In genomic region chrX:150185766-150186165, GRCh38 we compare ENCODE assay signal across 30 cellular contexts.
"Had no signal": no experiment of that assay in that cellular context is flagged by ENCODE, and none has a peak within 500 bp of the region (broad histone marks: within the 10 kb centered on the region; RNA-seq: fewer than 3 reads in every experiment).

No MANE protein-coding gene starts in this region.

- H3K36me3 Mint-ChIP-seq: activated CD4-positive, alpha-beta memory T cell treated with anti-CD3 and anti-CD28 coated beads for 36 hours; activated CD8-positive, alpha-beta memory T cell treated with anti-CD3 and anti-CD28 coated beads, Interleukin-2, amount 10 ng/mL, durations not matched to agents 7 days and 5 days; activated naive CD4-positive, alpha-beta T cell treated with anti-CD3 and anti-CD28 coated beads, Interleukin-2, amount 50 U/mL, for 24 hours; activated naive CD8-positive, alpha-beta T cell treated with anti-CD3 and anti-CD28 coated beads for 36 hours; WTC11 had no signal

- H3K27me3 ChIP-seq: ascending aorta, brain microvascular endothelial cell, foreskin keratinocyte, gastrocnemius medialis had no signal

- H3K36me3 ChIP-seq: ascending aorta, brain microvascular endothelial cell, gastrocnemius medialis, heart left ventricle had no signal

- DNase-seq: activated CD4-positive, alpha-beta memory T cell treated with anti-CD3 and anti-CD28 coated beads for 36 hours; activated CD4-positive, alpha-beta T cell treated with anti-CD3 and anti-CD28 coated beads for 1 hour; activated CD4-positive, alpha-beta T cell treated with anti-CD3 and anti-CD28 coated beads for 4 hours; activated CD8-positive, alpha-beta memory T cell treated with anti-CD3 and anti-CD28 coated beads, Interleukin-2, amount 10 ng/mL, durations not matched to agents 7 days and 5 days; activated CD8-positive, alpha-beta memory T cell treated with anti-CD3 and anti-CD28 coated beads, Interleukin-2, amount 50 U/mL, for 4 hours; activated CD8-positive, alpha-beta T cell treated with anti-CD3 and anti-CD28 coated beads, Interleukin-2, amount 10 ng/mL, durations not matched to agents 7 days and 5 days; activated effector memory CD4-positive, alpha-beta T cell treated with anti-CD3 and anti-CD28 coated beads, Interleukin-2, amount 50 U/mL, for 16 hours; activated naive CD4-positive, alpha-beta T cell treated with anti-CD3 and anti-CD28 coated beads for 36 hours; activated naive CD8-positive, alpha-beta T cell treated with anti-CD3 and anti-CD28 coated beads for 36 hours; activated naive CD8-positive, alpha-beta T cell treated with anti-CD3 and anti-CD28 coated beads, Interleukin-2, amount 50 U/mL, for 24 hours; activated T-cell treated with anti-CD3 and anti-CD28 coated beads, Interleukin-2, amount 50 U/mL, for 1 hour; activated T-cell treated with anti-CD3 and anti-CD28 coated beads, Interleukin-2, amount 50 U/mL, for 48 hours; brain microvascular endothelial cell; dorsolateral prefrontal cortex; effector memory CD4-positive, alpha-beta T cell; endodermal cell; foreskin keratinocyte; gastrocnemius medialis; glutamatergic neuron; heart left ventricle; T-helper 2 cell had no signal

- H3K9me3 ChIP-seq: ascending aorta, gastrocnemius medialis, heart left ventricle had no signal

- H3K27ac ChIP-seq: ascending aorta, brain microvascular endothelial cell, coronary artery, dorsolateral prefrontal cortex, foreskin keratinocyte, gastrocnemius medialis, heart left ventricle, VCaP had no signal

- H3K27me3 Mint-ChIP-seq: activated CD4-positive, alpha-beta memory T cell treated with anti-CD3 and anti-CD28 coated beads for 36 hours; activated naive CD4-positive, alpha-beta T cell treated with anti-CD3 and anti-CD28 coated beads, Interleukin-2, amount 50 U/mL, for 24 hours; activated naive CD8-positive, alpha-beta T cell treated with anti-CD3 and anti-CD28 coated beads for 36 hours; activated naive CD8-positive, alpha-beta T cell treated with anti-CD3 and anti-CD28 coated beads, Interleukin-2, amount 50 U/mL, for 24 hours; central memory CD8-positive, alpha-beta T cell; dendritic cell treated with granulocyte-macrophage colony-stimulating factor and Interleukin-4, amounts not matched to agents 40 ng/mL and 50 ng/mL, for 4 days had no signal

- H3K27ac Mint-ChIP-seq: activated CD4-positive, alpha-beta memory T cell treated with anti-CD3 and anti-CD28 coated beads for 36 hours; activated CD8-positive, alpha-beta memory T cell treated with anti-CD3 and anti-CD28 coated beads, Interleukin-2, amount 10 ng/mL, durations not matched to agents 7 days and 5 days; activated CD8-positive, alpha-beta T cell treated with anti-CD3 and anti-CD28 coated beads, Interleukin-2, amount 10 ng/mL, durations not matched to agents 7 days and 5 days; activated naive CD4-positive, alpha-beta T cell treated with anti-CD3 and anti-CD28 coated beads for 36 hours; activated naive CD4-positive, alpha-beta T cell treated with anti-CD3 and anti-CD28 coated beads, Interleukin-2, amount 50 U/mL, for 24 hours; activated naive CD8-positive, alpha-beta T cell treated with anti-CD3 and anti-CD28 coated beads for 36 hours; activated naive CD8-positive, alpha-beta T cell treated with anti-CD3 and anti-CD28 coated beads, Interleukin-2, amount 50 U/mL, for 24 hours; activated T-helper 1 cell treated with anti-CD3 and anti-CD28 coated beads, Interleukin-12 subunit alpha, Interleukin-12 subunit beta, Interleukin-2, Interleukin-4 antibody, amounts not matched to agents 30 ng/mL and 10 ng/mL and 1 ng/mL, durations not matched to agents 14 hours and 24 hours and 36 hours; activated T-helper 2 cell treated with anti-CD3 and anti-CD28 coated beads, Interferon-gamma antibody, Interleukin-2, Interleukin-4, amounts not matched to agents 10 μg/mL and 5 μg/mL and 100 μg/mL, durations not matched to agents 14 hours and 24 hours and 36 hours; dendritic cell treated with granulocyte-macrophage colony-stimulating factor and Interleukin-4, amounts not matched to agents 40 ng/mL and 50 ng/mL, for 4 days; endodermal cell; WTC11 had no signal

- H3K4me1 Mint-ChIP-seq: activated CD8-positive, alpha-beta memory T cell treated with anti-CD3 and anti-CD28 coated beads, Interleukin-2, amount 10 ng/mL, durations not matched to agents 7 days and 5 days; activated naive CD4-positive, alpha-beta T cell treated with anti-CD3 and anti-CD28 coated beads, Interleukin-2, amount 50 U/mL, for 24 hours; activated naive CD8-positive, alpha-beta T cell treated with anti-CD3 and anti-CD28 coated beads for 36 hours; activated naive CD8-positive, alpha-beta T cell treated with anti-CD3 and anti-CD28 coated beads, Interleukin-2, amount 50 U/mL, for 24 hours; central memory CD8-positive, alpha-beta T cell; endodermal cell had no signal

- H3K9me3 Mint-ChIP-seq: activated CD4-positive, alpha-beta memory T cell treated with anti-CD3 and anti-CD28 coated beads for 36 hours; activated naive CD4-positive, alpha-beta T cell treated with anti-CD3 and anti-CD28 coated beads for 36 hours; activated naive CD4-positive, alpha-beta T cell treated with anti-CD3 and anti-CD28 coated beads, Interleukin-2, amount 50 U/mL, for 24 hours; activated naive CD8-positive, alpha-beta T cell treated with anti-CD3 and anti-CD28 coated beads for 36 hours; activated naive CD8-positive, alpha-beta T cell treated with anti-CD3 and anti-CD28 coated beads, Interleukin-2, amount 50 U/mL, for 24 hours; activated T-helper 1 cell treated with anti-CD3 and anti-CD28 coated beads, Interleukin-12 subunit alpha, Interleukin-12 subunit beta, Interleukin-2, Interleukin-4 antibody, amounts not matched to agents 30 ng/mL and 10 ng/mL and 1 ng/mL, durations not matched to agents 14 hours and 24 hours and 36 hours; activated T-helper 2 cell treated with anti-CD3 and anti-CD28 coated beads, Interferon-gamma antibody, Interleukin-2, Interleukin-4, amounts not matched to agents 10 μg/mL and 5 μg/mL and 100 μg/mL, durations not matched to agents 14 hours and 24 hours and 36 hours; central memory CD8-positive, alpha-beta T cell; dendritic cell treated with granulocyte-macrophage colony-stimulating factor and Interleukin-4, amounts not matched to agents 40 ng/mL and 50 ng/mL, for 4 days; WTC11 had no signal

- H3K4me3 ChIP-seq: ascending aorta, coronary artery, dorsolateral prefrontal cortex, gastrocnemius medialis, heart left ventricle had no signal

- H3K4me1 ChIP-seq: ascending aorta, foreskin keratinocyte, gastrocnemius medialis, heart left ventricle had no signal

- H3K4me3 Mint-ChIP-seq: activated CD4-positive, alpha-beta memory T cell treated with anti-CD3 and anti-CD28 coated beads for 36 hours; activated CD8-positive, alpha-beta memory T cell treated with anti-CD3 and anti-CD28 coated beads, Interleukin-2, amount 10 ng/mL, durations not matched to agents 7 days and 5 days; activated CD8-positive, alpha-beta T cell treated with anti-CD3 and anti-CD28 coated beads, Interleukin-2, amount 10 ng/mL, durations not matched to agents 7 days and 5 days; activated naive CD4-positive, alpha-beta T cell treated with anti-CD3 and anti-CD28 coated beads for 36 hours; activated naive CD4-positive, alpha-beta T cell treated with anti-CD3 and anti-CD28 coated beads, Interleukin-2, amount 50 U/mL, for 24 hours; activated naive CD8-positive, alpha-beta T cell treated with anti-CD3 and anti-CD28 coated beads for 36 hours; activated naive CD8-positive, alpha-beta T cell treated with anti-CD3 and anti-CD28 coated beads, Interleukin-2, amount 50 U/mL, for 24 hours; activated T-helper 1 cell treated with anti-CD3 and anti-CD28 coated beads, Interleukin-12 subunit alpha, Interleukin-12 subunit beta, Interleukin-2, Interleukin-4 antibody, amounts not matched to agents 30 ng/mL and 10 ng/mL and 1 ng/mL, durations not matched to agents 14 hours and 24 hours and 36 hours; central memory CD8-positive, alpha-beta T cell; dendritic cell treated with granulocyte-macrophage colony-stimulating factor and Interleukin-4, amounts not matched to agents 40 ng/mL and 50 ng/mL, for 4 days; endodermal cell; WTC11 had no signal
